In the genomic region with DNA sequence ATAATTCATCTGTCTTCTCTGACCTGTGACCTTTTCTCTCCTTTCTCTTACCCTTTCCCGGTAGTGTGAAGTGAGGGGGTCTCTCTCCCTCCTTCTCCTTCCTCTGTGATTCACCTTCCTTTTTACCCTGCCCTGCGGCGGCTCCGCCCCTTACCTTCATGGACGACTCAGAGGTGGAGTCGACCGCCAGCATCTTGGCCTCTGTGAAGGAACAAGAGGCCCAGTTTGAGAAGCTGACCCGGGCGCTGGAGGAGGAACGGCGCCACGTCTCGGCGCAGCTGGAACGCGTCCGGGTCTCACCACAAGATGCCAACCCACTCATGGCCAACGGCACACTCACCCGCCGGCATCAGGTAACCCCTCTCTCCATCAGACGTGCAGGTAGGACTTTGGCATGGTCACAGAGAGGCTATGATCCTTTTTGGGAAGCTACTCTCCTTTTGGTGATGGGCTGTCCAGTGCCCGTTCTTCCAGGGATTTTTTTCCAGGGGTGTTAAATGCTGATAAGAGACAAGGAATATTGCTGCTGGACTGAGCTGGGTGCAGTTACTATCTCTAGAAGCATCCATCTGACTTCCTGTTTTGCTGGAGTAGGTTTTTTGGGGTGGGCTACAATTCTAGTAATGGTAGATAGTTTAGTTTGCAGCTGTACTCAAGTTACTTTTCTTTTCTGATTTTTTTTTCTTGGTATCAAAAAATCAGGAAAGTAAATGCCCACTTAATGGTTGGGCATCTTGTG, we compare ENCODE assay signal across 11 cellular contexts. TPM values are rescaled to one million over a fixed set of nuclear protein-coding genes. Genes with fewer than 3 reads are reported as not detected.
DNase-seq lines count a peak whose midpoint lies in the region; ATAC-seq and TF ChIP-seq lines count a peak whose summit lies in the region.
"Had no signal": no experiment of that assay in that cellular context is flagged by ENCODE, and none has a peak within 500 bp of the region (broad histone marks: within the 10 kb centered on the region; RNA-seq: fewer than 3 reads in every experiment).

No MANE protein-coding gene starts in this region.

- H3K4me3 Mint-ChIP-seq in activated naive CD8-positive, alpha-beta T cell treated with anti-CD3 and anti-CD28 coated beads, Interleukin-2, amount 10 ng/mL, durations not matched to agents 7 days and 5 days = peak overlapping the region; percentile 79
- H3K4me3 Mint-ChIP-seq in mesothelial cell of epicardium = no peak overlapping the region

- peaks cover 57% of the 10 kb centered on the region for H3K4me1 Mint-ChIP-seq in activated naive CD8-positive, alpha-beta T cell treated with anti-CD3 and anti-CD28 coated beads, Interleukin-2, amount 10 ng/mL, durations not matched to agents 7 days and 5 days
- peaks cover 34% of the 10 kb centered on the region for H3K4me1 Mint-ChIP-seq in mesothelial cell of epicardium

- no peaks in the 10 kb centered on the region for H3K9me3 Mint-ChIP-seq in activated naive CD8-positive, alpha-beta T cell treated with anti-CD3 and anti-CD28 coated beads, Interleukin-2, amount 10 ng/mL, durations not matched to agents 7 days and 5 days
- no peaks in the 10 kb centered on the region for H3K9me3 Mint-ChIP-seq in mesothelial cell of epicardium

- no peaks in the 10 kb centered on the region for H3K27me3 Mint-ChIP-seq in activated naive CD8-positive, alpha-beta T cell treated with anti-CD3 and anti-CD28 coated beads, Interleukin-2, amount 10 ng/mL, durations not matched to agents 7 days and 5 days
- no peaks in the 10 kb centered on the region for H3K27me3 Mint-ChIP-seq in mesothelial cell of epicardium (ENCODE audit: low read depth)

- peaks cover 17% of the 10 kb centered on the region for H3K36me3 Mint-ChIP-seq in activated naive CD8-positive, alpha-beta T cell treated with anti-CD3 and anti-CD28 coated beads, Interleukin-2, amount 10 ng/mL, durations not matched to agents 7 days and 5 days
- peaks cover 38% of the 10 kb centered on the region for H3K36me3 Mint-ChIP-seq in mesothelial cell of epicardium

- H3K27ac Mint-ChIP-seq in activated naive CD8-positive, alpha-beta T cell treated with anti-CD3 and anti-CD28 coated beads, Interleukin-2, amount 10 ng/mL, durations not matched to agents 7 days and 5 days = peak overlapping the region; percentile 92
- peak overlapping the region; percentile 22 for H3K27ac Mint-ChIP-seq in mesothelial cell of epicardium

- DNase-seq in stimulated activated CD4-positive, alpha-beta T cell treated with anti-CD3 and anti-CD28 coated beads, Interleukin-4, amount 100 ng/mL, for 1 hour = peak; percentile 7
- DNase-seq in stimulated activated CD4-positive, alpha-beta T cell treated with anti-CD3 and anti-CD28 coated beads, Interleukin-2, amount 100 ng/mL, for 24 hours = no peak
- no peak for DNase-seq in activated naive CD8-positive, alpha-beta T cell treated with anti-CD3 and anti-CD28 coated beads, Interleukin-2, amount 10 ng/mL, durations not matched to agents 7 days and 5 days
- DNase-seq in mesothelial cell of epicardium (ENCODE audit: low spot score in 2 of 2, unreplicated experiment in 2 of 2) (no peak), erythroblast (lab: John Stamatoyannopoulos, UW) (no peak), NCI-H1694 (lab: John Stamatoyannopoulos, UW) (no peak)
- DNase-seq: DMS79 treated with DMSO at 0.1 percent for 48 hours, NCI-H524 had no signal

- no peak for ATAC-seq in activated naive CD8-positive, alpha-beta T cell treated with anti-CD3 and anti-CD28 coated beads, Interleukin-2, amount 10 ng/mL, durations not matched to agents 7 days and 5 days (ENCODE audit: low read depth)
- ATAC-seq in GM18907 (IDR thresholded peaks at IDR 0.05; ENCODE audit: unreplicated experiment) (no peak), HG02588 (IDR thresholded peaks at IDR 0.05; ENCODE audit: unreplicated experiment) (no peak)

- TF ChIP-seq POLR2A in erythroblast (IDR thresholded peaks at IDR 0.05; ENCODE audit: low read length) = no peak

- TF ChIP-seq CTCF in mesothelial cell of epicardium (IDR thresholded peaks at IDR 0.05; ENCODE audit: unreplicated experiment) = no peak

- POLR2A ChIA-PET in activated naive CD8-positive, alpha-beta T cell treated with anti-CD3 and anti-CD28 coated beads, Interleukin-2, amount 10 ng/mL, durations not matched to agents 7 days and 5 days (lab: Charles Lee) = interaction anchor here (0.6 to 3.1 kb wide), 2 partner anchors 50 to 153 kb away, joined by 4 to 18 read pairs; a partner anchor contains a TSS

RNA-seq across cellular contexts. Expression of a gene that starts 29.9 kb away (rescaled TPM):
- total RNA-seq in activated naive CD8-positive, alpha-beta T cell treated with anti-CD3 and anti-CD28 coated beads, Interleukin-2, amount 10 ng/mL, durations not matched to agents 7 days and 5 days = 10 to 100 TPM in 1 of 2 experiments, 1 to 10 TPM in 1; 9.3 to 11.2 TPM
- 234 to 250 TPM (median 238 TPM) in 3 replicates for total RNA-seq in mesothelial cell of epicardium

RNA-seq across cellular contexts. Expression of a gene that starts 39.9 kb away (rescaled TPM):
- total RNA-seq in activated naive CD8-positive, alpha-beta T cell treated with anti-CD3 and anti-CD28 coated beads, Interleukin-2, amount 10 ng/mL, durations not matched to agents 7 days and 5 days = not detected
- not detected in 3 replicates for total RNA-seq in mesothelial cell of epicardium
- total RNA-seq: renal cortical epithelial cell had no signal

RNA-seq across cellular contexts. Expression of a gene that starts 50.2 kb away (rescaled TPM):
- total RNA-seq in activated naive CD8-positive, alpha-beta T cell treated with anti-CD3 and anti-CD28 coated beads, Interleukin-2, amount 10 ng/mL, durations not matched to agents 7 days and 5 days = 100 to 1,000 TPM; 176 to 178 TPM
- total RNA-seq in mesothelial cell of epicardium = 152 to 158 TPM (median 156 TPM) in 3 replicates

Comparison
In these comparisons a context has a peak if more than half of its experiments do, and no peak if none do; other contexts are left out.
1. RNA of a gene that starts 29.9 kb away (total RNA-seq): 234 to 250 TPM in mesothelial cell of epicardium; 9.3 to 11.2 TPM in activated naive CD8-positive, alpha-beta T cell treated with anti-CD3 and anti-CD28 coated beads, Interleukin-2, amount 10 ng/mL, durations not matched to agents 7 days and 5 days; every median in the first group is over 10 times any median in the second.